Comparison of ENCODE assay signal across 1 cellular context in the genomic region with DNA sequence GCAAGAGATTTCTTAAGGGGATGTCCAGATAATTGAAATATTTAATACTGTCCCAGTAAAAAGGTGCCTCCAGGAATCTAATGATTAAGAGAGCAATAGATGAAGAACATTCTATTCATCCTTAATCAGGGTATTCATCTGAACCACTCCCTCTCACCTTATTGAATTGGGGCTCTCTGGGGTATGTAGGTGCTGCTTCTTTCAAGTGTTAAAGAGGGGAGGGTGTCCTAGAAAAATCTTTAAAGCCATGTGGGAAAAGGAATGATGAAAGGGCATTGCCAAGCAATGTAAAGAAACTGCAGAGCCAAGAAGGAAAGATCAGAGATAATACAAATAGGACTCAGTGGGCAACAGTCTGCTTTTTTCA.
A peak's percentile ranks its signal among the peaks of the same experiment; 100 is the strongest.
TF ChIP-seq lines count a peak whose summit lies in the region.

No MANE protein-coding gene starts in this region.

TF ChIP-seq in A549, 52 proteins besides CTCF, POLR2A, EP300 and RAD21 (continued from another document):
- TF ChIP-seq, protein P1, sequence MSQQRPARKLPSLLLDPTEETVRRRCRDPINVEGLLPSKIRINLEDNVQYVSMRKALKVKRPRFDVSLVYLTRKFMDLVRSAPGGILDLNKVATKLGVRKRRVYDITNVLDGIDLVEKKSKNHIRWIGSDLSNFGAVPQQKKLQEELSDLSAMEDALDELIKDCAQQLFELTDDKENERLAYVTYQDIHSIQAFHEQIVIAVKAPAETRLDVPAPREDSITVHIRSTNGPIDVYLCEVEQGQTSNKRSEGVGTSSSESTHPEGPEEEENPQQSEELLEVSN (IDR thresholded peaks at IDR 0.05; ENCODE audit: borderline replicate concordance, low read depth) = 0 out of 2 replicates have a peak, but pooled peaks have one; percentile 5
- no peak for TF ChIP-seq NFE2L2 (conservative IDR thresholded peaks at IDR 0.05; ENCODE audit: low read length)
